Comparison of ENCODE assay signal across 1 cellular context in the genomic region with DNA sequence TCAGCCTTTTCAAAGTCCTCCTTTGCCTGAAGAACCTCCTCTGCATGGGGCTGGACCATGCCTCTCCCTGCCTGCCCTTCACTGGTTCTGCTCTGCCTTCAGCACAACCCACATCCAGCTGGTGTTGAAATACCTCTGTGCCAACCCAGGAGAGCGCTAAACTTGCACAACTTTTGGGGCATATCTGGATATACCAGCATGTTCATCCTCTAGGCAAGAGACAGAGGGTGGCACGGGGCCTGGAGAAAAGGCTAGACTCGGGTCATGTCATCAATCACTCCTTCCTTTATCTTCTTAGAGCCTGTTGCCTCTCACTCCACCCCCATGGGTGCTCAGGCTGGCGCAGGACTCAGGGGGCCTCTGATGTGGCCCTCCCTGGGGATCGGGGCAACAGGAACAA.
TF ChIP-seq lines count a peak whose summit lies in the region.

No MANE protein-coding gene starts in this region.

TF ChIP-seq in K562, 482 proteins besides CTCF, POLR2A, EP300 and RAD21:
- TF ChIP-seq POLR2B (IDR thresholded peaks at IDR 0.05; ENCODE audit: low read depth, partially characterized antibody) (no peak), PRPF4 (IDR thresholded peaks at IDR 0.05; ENCODE audit: insufficient read depth, low read depth, low read length, poor library complexity, severe bottlenecking) (no peak), MEIS2 (IDR thresholded peaks at IDR 0.05; ENCODE audit: partially characterized antibody) (peak; percentile 12), PBX2 (CRISPR knock-in tag; IDR thresholded peaks at IDR 0.05; ENCODE audit: low read depth) (no peak), PBX2 (tag; conservative IDR thresholded peaks at IDR 0.05; ENCODE audit: low read depth) (peak; percentile 28; the same call in 1 of the 2 replicates)
